ENCODE assay signal across 8 cellular contexts in genomic region chr3:13655074-13655913, GRCh38.
DNase-seq lines count a peak whose midpoint lies in the region; ATAC-seq lines count a peak whose summit lies in the region.

No MANE protein-coding gene starts in this region.

- H3K36me3 ChIP-seq in effector memory CD4-positive, alpha-beta T cell (ENCODE audit: control insufficient read depth, insufficient read depth, low read length) = no peaks in the 10 kb centered on the region

- ATAC-seq in GM21423 (IDR thresholded peaks at IDR 0.05; ENCODE audit: unreplicated experiment) (no peak), HG03097 (IDR thresholded peaks at IDR 0.05; ENCODE audit: low FRiP score, unreplicated experiment) (no peak)

- no peaks in the 10 kb centered on the region for H3K9me3 ChIP-seq in effector memory CD4-positive, alpha-beta T cell (ENCODE audit: control insufficient read depth, low read length)

- no peak overlapping the region for H3K4me3 ChIP-seq in effector memory CD4-positive, alpha-beta T cell (ENCODE audit: insufficient read depth, low read depth, low read length, poor library complexity, severe bottlenecking)

- H3K27ac ChIP-seq in effector memory CD4-positive, alpha-beta T cell (ENCODE audit: insufficient read depth, low read length, poor library complexity, severe bottlenecking) = peak overlapping the region; percentile 14

- peaks cover 39% of the 10 kb centered on the region for H3K4me1 ChIP-seq in effector memory CD4-positive, alpha-beta T cell (ENCODE audit: control insufficient read depth, insufficient read depth, low read length, poor library complexity, severe bottlenecking)

- DNase-seq in NCI-H524 (lab: John Stamatoyannopoulos, UW) (peak; percentile 31 to 48), NCI-H524 treated with DMSO at 0.1 percent for 48 hours (lab: John Stamatoyannopoulos, UW) (no peak), SK-N-DZ (ENCODE audit: low spot score) (peak; percentile 56), midbrain (lab: John Stamatoyannopoulos, UW) (peak; percentile 2), NCI-H446 treated with DMSO at 0.1 percent for 48 hours (lab: John Stamatoyannopoulos, UW) (no peak)
- DNase-seq in effector memory CD4-positive, alpha-beta T cell = peak in 1 of 3 donors; percentile 14

- H3K27me3 ChIP-seq in effector memory CD4-positive, alpha-beta T cell (replicated peaks; ENCODE audit: control insufficient read depth, insufficient read depth, low read length, poor library complexity, severe bottlenecking) = no peaks in the 10 kb centered on the region

Comparison
In these comparisons a context has a peak if more than half of its experiments do, and no peak if none do; other contexts are left out.
1. DNase-seq: peak in NCI-H524 (2 of 2), SK-N-DZ (single experiment) and midbrain (single experiment); none in NCI-H524 treated with DMSO at 0.1 percent for 48 hours (single experiment) and NCI-H446 treated with DMSO at 0.1 percent for 48 hours (single experiment).